In the genomic region with DNA sequence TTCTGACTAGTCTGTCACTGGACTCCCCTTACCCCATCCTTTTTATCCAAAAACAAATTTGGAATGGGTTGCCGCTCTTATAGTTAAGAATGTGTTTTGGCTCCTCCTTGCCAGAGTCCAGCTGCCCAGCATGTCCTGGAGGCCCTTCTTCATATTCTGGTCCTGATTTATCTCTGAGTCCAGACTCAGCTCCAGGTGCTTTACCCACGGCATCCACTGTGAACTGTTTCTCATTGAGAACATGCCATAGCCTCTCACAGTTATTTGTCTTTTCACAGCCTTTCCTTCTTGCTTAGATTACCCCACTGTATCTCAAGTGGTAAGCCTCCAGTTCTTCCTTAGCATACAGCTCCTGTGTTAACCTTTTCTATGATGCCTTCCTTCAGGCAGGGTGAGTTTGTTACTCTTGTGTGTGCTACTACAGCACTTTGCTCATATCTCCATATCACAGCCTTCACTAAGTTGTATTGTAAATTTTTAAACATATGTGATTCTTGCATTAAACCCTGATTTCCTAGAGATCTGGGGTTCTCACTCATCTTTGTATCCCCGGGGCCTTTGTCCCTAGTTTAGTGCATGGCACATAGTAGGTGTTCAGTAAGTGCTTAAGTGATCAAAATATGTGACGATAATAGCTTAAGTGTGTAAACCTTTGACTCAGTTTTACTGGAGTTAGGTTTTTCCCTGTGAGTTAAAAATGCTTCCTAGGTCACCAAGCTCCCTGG, we compare ENCODE assay signal across 1 cellular context.
TF ChIP-seq lines count a peak whose summit lies in the region.

No MANE protein-coding gene starts in this region.

TF ChIP-seq in A549, 52 proteins besides CTCF, POLR2A, EP300 and RAD21 (continued from another document):
- TF ChIP-seq E2F6 (IDR thresholded peaks at IDR 0.05; ENCODE audit: borderline replicate concordance, low read depth) (no peak), CHD2 (IDR thresholded peaks at IDR 0.05; ENCODE audit: low read length, partially characterized antibody) (no peak), PBX3 (IDR thresholded peaks at IDR 0.05) (no peak), CBX8 (IDR thresholded peaks at IDR 0.05) (no peak), RARB (CRISPR knock-in tag; IDR thresholded peaks at IDR 0.05) (no peak), EHF (CRISPR knock-in tag; IDR thresholded peaks at IDR 0.05) (no peak), KDM1A (IDR thresholded peaks at IDR 0.05; ENCODE audit: low read depth) (no peak), RCOR1 (IDR thresholded peaks at IDR 0.05; ENCODE audit: low read depth, low read length) (no peak), CBX2 (IDR thresholded peaks at IDR 0.05; ENCODE audit: borderline replicate concordance, low read depth) (no peak)
- TF ChIP-seq, protein P1, sequence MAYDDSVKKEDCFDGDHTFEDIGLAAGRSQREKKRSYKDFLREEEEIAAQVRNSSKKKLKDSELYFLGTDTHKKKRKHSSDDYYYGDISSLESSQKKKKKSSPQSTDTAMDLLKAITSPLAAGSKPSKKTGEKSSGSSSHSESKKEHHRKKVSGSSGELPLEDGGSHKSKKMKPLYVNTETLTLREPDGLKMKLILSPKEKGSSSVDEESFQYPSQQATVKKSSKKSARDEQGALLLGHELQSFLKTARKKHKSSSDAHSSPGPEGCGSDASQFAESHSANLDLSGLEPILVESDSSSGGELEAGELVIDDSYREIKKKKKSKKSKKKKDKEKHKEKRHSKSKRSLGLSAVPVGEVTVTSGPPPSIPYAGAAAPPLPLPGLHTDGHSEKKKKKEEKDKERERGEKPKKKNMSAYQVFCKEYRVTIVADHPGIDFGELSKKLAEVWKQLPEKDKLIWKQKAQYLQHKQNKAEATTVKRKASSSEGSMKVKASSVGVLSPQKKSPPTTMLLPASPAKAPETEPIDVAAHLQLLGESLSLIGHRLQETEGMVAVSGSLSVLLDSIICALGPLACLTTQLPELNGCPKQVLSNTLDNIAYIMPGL (CRISPR knock-in tag; IDR thresholded peaks at IDR 0.05; ENCODE audit: borderline replicate concordance): no peak
